25 cellular contexts compared by ENCODE assay signal in genomic region chr11:72655896-72656464, GRCh38.
"Had no signal": no experiment of that assay in that cellular context is flagged by ENCODE, and none has a peak within 500 bp of the region (broad histone marks: within the 10 kb centered on the region; RNA-seq: fewer than 3 reads in every experiment).

No MANE protein-coding gene starts in this region.

- H3K27ac Mint-ChIP-seq: activated B cell treated with CpG ODN at 0.5 μM for 24 hours; activated CD4-positive, alpha-beta memory T cell treated with anti-CD3 and anti-CD28 coated beads, Interleukin-2, amount 10 ng/mL, durations not matched to agents 7 days and 5 days; activated CD4-positive, alpha-beta T cell treated with anti-CD3 and anti-CD28 coated beads, Interleukin-2, amount 10 ng/mL, durations not matched to agents 24 days and 14 days; activated naive CD4-positive, alpha-beta T cell treated with anti-CD3 and anti-CD28 coated beads, Interleukin-2, amount 10 ng/mL, durations not matched to agents 7 days and 5 days; activated naive CD4-positive, alpha-beta T cell treated with anti-CD3 and anti-CD28 coated beads, Interleukin-2, amount 50 U/mL, for 72 hours; activated naive CD8-positive, alpha-beta T cell treated with anti-CD3 and anti-CD28 coated beads, Interleukin-2, amount 10 ng/mL, durations not matched to agents 7 days and 5 days; activated T-cell treated with anti-CD3 and anti-CD28 coated beads, Interleukin-2, amount 50 U/mL, for 24 hours; activated T-cell treated with anti-CD3 and anti-CD28 coated beads, Interleukin-2, amount 50 U/mL, for 72 hours; T-helper 17 cell; T-helper 2 cell treated with Interferon-gamma antibody and Interleukin-4, amounts not matched to agents 5 μg/mL and 100 μg/mL, for 36 hours had no signal

- H3K36me3 Mint-ChIP-seq: activated naive CD4-positive, alpha-beta T cell treated with anti-CD3 and anti-CD28 coated beads, Interleukin-2, amount 10 ng/mL, durations not matched to agents 7 days and 5 days; activated naive CD4-positive, alpha-beta T cell treated with anti-CD3 and anti-CD28 coated beads, Interleukin-2, amount 50 U/mL, for 72 hours; activated naive CD8-positive, alpha-beta T cell treated with anti-CD3 and anti-CD28 coated beads, Interleukin-2, amount 10 ng/mL, durations not matched to agents 7 days and 5 days had no signal

- H3K27ac ChIP-seq: colonic mucosa, foreskin keratinocyte, gastrocnemius medialis, heart left ventricle had no signal

- H3K36me3 ChIP-seq: colonic mucosa, gastrocnemius medialis, heart left ventricle, WERI-Rb-1 had no signal

- H3K27me3 ChIP-seq: colonic mucosa, gastrocnemius medialis, heart left ventricle had no signal

- H3K4me1 ChIP-seq: colonic mucosa, foreskin keratinocyte, heart left ventricle had no signal

- H3K4me1 Mint-ChIP-seq: activated B cell treated with CpG ODN at 0.5 μM for 24 hours; activated CD4-positive, alpha-beta memory T cell treated with anti-CD3 and anti-CD28 coated beads, Interleukin-2, amount 10 ng/mL, durations not matched to agents 7 days and 5 days; activated CD4-positive, alpha-beta T cell treated with anti-CD3 and anti-CD28 coated beads, Interleukin-2, amount 10 ng/mL, durations not matched to agents 24 days and 14 days; activated naive CD4-positive, alpha-beta T cell treated with anti-CD3 and anti-CD28 coated beads, Interleukin-2, amount 10 ng/mL, durations not matched to agents 7 days and 5 days; activated naive CD8-positive, alpha-beta T cell treated with anti-CD3 and anti-CD28 coated beads, Interleukin-2, amount 10 ng/mL, durations not matched to agents 7 days and 5 days had no signal

- H3K9me3 Mint-ChIP-seq: activated B cell treated with CpG ODN at 0.5 μM for 24 hours; activated CD4-positive, alpha-beta memory T cell treated with anti-CD3 and anti-CD28 coated beads, Interleukin-2, amount 10 ng/mL, durations not matched to agents 7 days and 5 days; activated CD4-positive, alpha-beta T cell treated with anti-CD3 and anti-CD28 coated beads, Interleukin-2, amount 10 ng/mL, durations not matched to agents 24 days and 14 days; activated naive CD4-positive, alpha-beta T cell treated with anti-CD3 and anti-CD28 coated beads, Interleukin-2, amount 10 ng/mL, durations not matched to agents 7 days and 5 days; activated naive CD4-positive, alpha-beta T cell treated with anti-CD3 and anti-CD28 coated beads, Interleukin-2, amount 50 U/mL, for 72 hours; activated naive CD8-positive, alpha-beta T cell treated with anti-CD3 and anti-CD28 coated beads, Interleukin-2, amount 10 ng/mL, durations not matched to agents 7 days and 5 days; activated T-cell treated with anti-CD3 and anti-CD28 coated beads, Interleukin-2, amount 50 U/mL, for 24 hours; activated T-cell treated with anti-CD3 and anti-CD28 coated beads, Interleukin-2, amount 50 U/mL, for 72 hours; T-helper 2 cell treated with Interferon-gamma antibody and Interleukin-4, amounts not matched to agents 5 μg/mL and 100 μg/mL, for 36 hours had no signal

- DNase-seq: activated B cell treated with CpG ODN at 0.5 μM for 24 hours; activated CD4-positive, alpha-beta memory T cell treated with anti-CD3 and anti-CD28 coated beads, Interleukin-2, amount 10 ng/mL, durations not matched to agents 7 days and 5 days; activated CD4-positive, alpha-beta T cell treated with anti-CD3 and anti-CD28 coated beads, Interleukin-2, amount 10 ng/mL, durations not matched to agents 24 days and 14 days; activated CD8-positive, alpha-beta memory T cell treated with anti-CD3 and anti-CD28 coated beads, Interleukin-2, amount 50 U/mL, for 48 hours; activated gamma-delta T cell; activated naive CD4-positive, alpha-beta T cell; activated naive CD4-positive, alpha-beta T cell treated with anti-CD3 and anti-CD28 coated beads, Interleukin-2, amount 10 ng/mL, durations not matched to agents 7 days and 5 days; activated naive CD8-positive, alpha-beta T cell treated with anti-CD3 and anti-CD28 coated beads, Interleukin-2, amount 10 ng/mL, durations not matched to agents 7 days and 5 days; activated T-cell treated with anti-CD3 and anti-CD28 coated beads for 4 hours; activated T-cell treated with anti-CD3 and anti-CD28 coated beads, Interleukin-2, amount 50 U/mL, for 24 hours; activated T-cell treated with anti-CD3 and anti-CD28 coated beads, Interleukin-2, amount 50 U/mL, for 72 hours; caudate nucleus; cerebellar nuclear complex; colonic mucosa; effector CD8-positive, alpha-beta T cell; foreskin keratinocyte; gastrocnemius medialis; glutamatergic neuron; heart left ventricle; T-helper 1 cell; T-helper 17 cell; T1000; WERI-Rb-1 had no signal

- H3K4me3 ChIP-seq: colonic mucosa, gastrocnemius medialis, heart left ventricle had no signal

- H3K4me3 Mint-ChIP-seq: activated B cell treated with CpG ODN at 0.5 μM for 24 hours; activated CD4-positive, alpha-beta memory T cell treated with anti-CD3 and anti-CD28 coated beads, Interleukin-2, amount 10 ng/mL, durations not matched to agents 7 days and 5 days; activated CD4-positive, alpha-beta T cell treated with anti-CD3 and anti-CD28 coated beads, Interleukin-2, amount 10 ng/mL, durations not matched to agents 24 days and 14 days; activated naive CD4-positive, alpha-beta T cell treated with anti-CD3 and anti-CD28 coated beads, Interleukin-2, amount 10 ng/mL, durations not matched to agents 7 days and 5 days; activated naive CD8-positive, alpha-beta T cell treated with anti-CD3 and anti-CD28 coated beads, Interleukin-2, amount 10 ng/mL, durations not matched to agents 7 days and 5 days; activated T-cell treated with anti-CD3 and anti-CD28 coated beads, Interleukin-2, amount 50 U/mL, for 24 hours; activated T-cell treated with anti-CD3 and anti-CD28 coated beads, Interleukin-2, amount 50 U/mL, for 72 hours; T-helper 17 cell; T-helper 2 cell treated with Interferon-gamma antibody and Interleukin-4, amounts not matched to agents 5 μg/mL and 100 μg/mL, for 36 hours had no signal

- H3K9me3 ChIP-seq: colonic mucosa, gastrocnemius medialis, heart left ventricle had no signal
